ENCODE assay signal across 8 cellular contexts in genomic region chr15:77002954-77003912, GRCh38. TPM values are rescaled to one million over a fixed set of nuclear protein-coding genes. Genes with fewer than 3 reads are reported as not detected.
DNase-seq lines count a peak whose midpoint lies in the region; ATAC-seq lines count a peak whose summit lies in the region.

No MANE protein-coding gene starts in this region.

- no CpG with 5 or more reads among the region's 16 CpGs for WGBS in neuronal stem cell (ENCODE audit: extremely low coverage in 2 of 2, insufficient read length in 2 of 2, insufficient replicate concordance in 1 of 2), 2 donors

- H3K27me3 ChIP-seq in neuronal stem cell (ENCODE audit: control insufficient read depth in 3 of 3, insufficient read depth in 3 of 3, low read depth in 1 of 3, low read length in 3 of 3) = peaks cover 0 to 55% (median 0%) of the 10 kb centered on the region in 3 experiments

- H3K36me3 ChIP-seq in neuronal stem cell (replicated peaks in 1 of 2; ENCODE audit: control insufficient read depth in 2 of 2, insufficient read depth in 2 of 2, low read length in 2 of 2) = no peaks in the 10 kb centered on the region

- no peak overlapping the region for H3K4ac ChIP-seq in neuronal stem cell (ENCODE audit: low read length)

- no peak overlapping the region for H2AK5ac ChIP-seq in neuronal stem cell (ENCODE audit: low read depth, low read length)

- H3K9me3 ChIP-seq in neuronal stem cell (replicated peaks in 1 of 2; ENCODE audit: control insufficient read depth in 2 of 2, insufficient read depth in 1 of 2, low read depth in 1 of 2, low read length in 2 of 2) = no peaks in the 10 kb centered on the region

- no peak overlapping the region for H2AFZ ChIP-seq in neuronal stem cell (ENCODE audit: low read length)

- H2BK120ac ChIP-seq in neuronal stem cell (ENCODE audit: low read depth, low read length) = no peak overlapping the region

- no peak overlapping the region for H3K9ac ChIP-seq in neuronal stem cell (ENCODE audit: low read depth, low read length, poor library complexity)

- no peak overlapping the region for H3K14ac ChIP-seq in neuronal stem cell (ENCODE audit: low read length)

- peak; percentile 59 to 63 for DNase-seq in activated CD4-positive, alpha-beta T cell treated with anti-CD3 and anti-CD28 coated beads for 24 hours (ENCODE audit: low read depth in 2 of 2)
- DNase-seq in globus pallidus (ENCODE audit: low spot score) (peak; percentile 61), neuronal stem cell (ENCODE audit: low spot score) (no peak), DMS153 treated with DMSO at 0.1 percent for 48 hours (lab: John Stamatoyannopoulos, UW; ENCODE audit: unreplicated experiment) (no peak), NCI-H69 (lab: John Stamatoyannopoulos, UW) (no peak)
- DNase-seq in stimulated activated CD8-positive, alpha-beta memory T cell treated with anti-CD3 and anti-CD28 coated beads, Interleukin-12 subunit alpha, Interleukin-12 subunit beta, amount 100 ng/mL, for 1 hour (ENCODE audit: low read depth) = peak; percentile 55

- H3K23ac ChIP-seq in neuronal stem cell (ENCODE audit: low read depth, low read length, poor library complexity) = no peak overlapping the region

- no peak overlapping the region for H2BK12ac ChIP-seq in neuronal stem cell (ENCODE audit: low read length)

- no peak overlapping the region for H3K4me3 ChIP-seq in neuronal stem cell (ENCODE audit: low read length in 2 of 2)

- no peak overlapping the region for H4K91ac ChIP-seq in neuronal stem cell (ENCODE audit: low read depth, low read length, poor library complexity)

- no peak overlapping the region for H3K18ac ChIP-seq in neuronal stem cell (ENCODE audit: low read length)

- no peak overlapping the region for H2BK5ac ChIP-seq in neuronal stem cell (ENCODE audit: low read length)

- no peaks in the 10 kb centered on the region for H3K4me1 ChIP-seq in neuronal stem cell (ENCODE audit: control insufficient read depth in 2 of 2, insufficient read depth in 1 of 2, low read depth in 1 of 2, low read length in 2 of 2)

- H3K4me2 ChIP-seq in neuronal stem cell (ENCODE audit: insufficient read depth, low read length, poor library complexity, severe bottlenecking) = no peak overlapping the region

- H3K79me1 ChIP-seq in neuronal stem cell (ENCODE audit: low read depth, low read length) = no peaks in the 10 kb centered on the region

- H2BK15ac ChIP-seq in neuronal stem cell (ENCODE audit: low read length) = no peak overlapping the region

- ATAC-seq in GM18867 (IDR thresholded peaks at IDR 0.05; ENCODE audit: unreplicated experiment) = peak; percentile 84
- peak; percentile 74 for ATAC-seq in HG03097 (IDR thresholded peaks at IDR 0.05; ENCODE audit: low FRiP score, unreplicated experiment)

- no peak overlapping the region for H3K27ac ChIP-seq in neuronal stem cell (replicated peaks; ENCODE audit: low read length)

- H4K8ac ChIP-seq in neuronal stem cell (ENCODE audit: low read depth, low read length) = no peak overlapping the region

RNA-seq across cellular contexts. Expression of gene PSTPIP1, which starts 8.3 kb away (rescaled TPM):
- 2.0 TPM for polyA plus RNA-seq in neuronal stem cell (2013, experiment 1 of 2)
- polyA plus RNA-seq in neuronal stem cell (2013, experiment 2 of 2) = 1.8 TPM

Comparison
In these comparisons a context has a peak if more than half of its experiments do, and no peak if none do; other contexts are left out.
1. DNase-seq: peak in activated CD4-positive, alpha-beta T cell treated with anti-CD3 and anti-CD28 coated beads for 24 hours (2 of 2), globus pallidus (single experiment) and stimulated activated CD8-positive, alpha-beta memory T cell treated with anti-CD3 and anti-CD28 coated beads, Interleukin-12 subunit alpha, Interleukin-12 subunit beta, amount 100 ng/mL, for 1 hour (single experiment); none in neuronal stem cell (single experiment), DMS153 treated with DMSO at 0.1 percent for 48 hours (single experiment) and NCI-H69 (single experiment).